In the genomic region with DNA sequence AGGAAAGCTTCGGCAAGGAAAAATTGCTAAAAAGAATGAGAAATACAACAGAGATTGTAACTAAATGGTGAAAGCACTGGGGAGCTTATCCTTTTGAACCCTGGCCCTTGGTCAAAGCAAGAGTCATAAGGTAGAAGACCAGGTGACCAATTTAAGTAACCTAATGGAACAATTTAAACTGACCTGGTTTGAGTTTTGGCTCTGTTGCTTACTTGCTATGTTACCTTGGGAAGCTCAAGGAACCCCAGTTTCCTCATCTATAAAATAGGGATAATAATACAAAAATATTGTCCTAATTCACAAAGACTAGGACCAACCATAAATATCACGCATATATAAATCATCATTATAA, we compare ENCODE assay signal across 25 cellular contexts. TPM values are rescaled to one million over a fixed set of nuclear protein-coding genes. Genes with fewer than 3 reads are reported as not detected.
"Had no signal": no experiment of that assay in that cellular context is flagged by ENCODE, and none has a peak within 500 bp of the region (broad histone marks: within the 10 kb centered on the region; RNA-seq: fewer than 3 reads in every experiment).

No MANE protein-coding gene starts in this region.

- H3K4me3 ChIP-seq: cardiac muscle cell, SK-N-MC had no signal

- H3K36me3 ChIP-seq: cardiac muscle cell had no signal

- H3K4me1 Mint-ChIP-seq: activated CD4-positive, alpha-beta T cell treated with anti-CD3 and anti-CD28 coated beads, Interleukin-2, amount 10 ng/mL, durations not matched to agents 7 days and 5 days had no signal

- H3K27ac ChIP-seq: cardiac muscle cell, SK-N-MC had no signal

- H3K9me3 Mint-ChIP-seq: activated CD4-positive, alpha-beta memory T cell treated with anti-CD3 and anti-CD28 coated beads for 36 hours; activated CD4-positive, alpha-beta T cell treated with anti-CD3 and anti-CD28 coated beads, Interleukin-2, amount 10 ng/mL, durations not matched to agents 7 days and 5 days; activated T-helper 1 cell treated with anti-CD3 and anti-CD28 coated beads, Interleukin-12 subunit alpha, Interleukin-12 subunit beta, Interleukin-2, Interleukin-4 antibody, amounts not matched to agents 30 ng/mL and 10 ng/mL and 1 ng/mL, durations not matched to agents 14 hours and 24 hours and 36 hours; brain; T-cell had no signal

- ATAC-seq: T-cell had no signal

- H3K4me3 Mint-ChIP-seq: activated CD4-positive, alpha-beta memory T cell treated with anti-CD3 and anti-CD28 coated beads for 36 hours; activated CD4-positive, alpha-beta T cell treated with anti-CD3 and anti-CD28 coated beads, Interleukin-2, amount 10 ng/mL, durations not matched to agents 7 days and 5 days; activated naive CD8-positive, alpha-beta T cell; activated T-helper 1 cell treated with anti-CD3 and anti-CD28 coated beads, Interleukin-12 subunit alpha, Interleukin-12 subunit beta, Interleukin-2, Interleukin-4 antibody, amounts not matched to agents 30 ng/mL and 10 ng/mL and 1 ng/mL, durations not matched to agents 14 hours and 24 hours and 36 hours; brain; T-cell had no signal

- DNase-seq: activated CD4-positive, alpha-beta T cell treated with anti-CD3 and anti-CD28 coated beads, Interleukin-2, amount 10 ng/mL, durations not matched to agents 7 days and 5 days; activated CD4-positive, CD25-positive, alpha-beta regulatory T cell; activated CD8-positive, alpha-beta memory T cell treated with anti-CD3 and anti-CD28 coated beads for 24 hours; activated effector memory CD4-positive, alpha-beta T cell treated with anti-CD3 and anti-CD28 coated beads, Interleukin-2, amount 50 U/mL, for 16 hours; activated naive CD4-positive, alpha-beta T cell treated with Interleukin-2 at 50 U/mL for 16 hours; amygdala; Kasumi-1; KBM-7; NCI-H1105 treated with DMSO at 0.1 percent for 48 hours; NCI-H1436 treated with DMSO at 0.1 percent for 48 hours; NCI-H187 treated with DMSO at 0.1 percent for 48 hours; NCI-H2081 treated with DMSO at 0.1 percent for 48 hours; NCI-H446; NCI-H524 treated with DMSO at 0.1 percent for 48 hours; T-cell; T1000 had no signal

- H3K27me3 Mint-ChIP-seq: activated CD4-positive, alpha-beta memory T cell treated with anti-CD3 and anti-CD28 coated beads for 36 hours; activated CD4-positive, alpha-beta T cell treated with anti-CD3 and anti-CD28 coated beads, Interleukin-2, amount 10 ng/mL, durations not matched to agents 7 days and 5 days; activated naive CD8-positive, alpha-beta T cell; T-cell had no signal

- H3K27ac Mint-ChIP-seq: activated CD4-positive, alpha-beta T cell treated with anti-CD3 and anti-CD28 coated beads, Interleukin-2, amount 10 ng/mL, durations not matched to agents 7 days and 5 days; activated naive CD8-positive, alpha-beta T cell; activated T-helper 1 cell treated with anti-CD3 and anti-CD28 coated beads, Interleukin-12 subunit alpha, Interleukin-12 subunit beta, Interleukin-2, Interleukin-4 antibody, amounts not matched to agents 30 ng/mL and 10 ng/mL and 1 ng/mL, durations not matched to agents 14 hours and 24 hours and 36 hours; T-cell had no signal

- H3K27me3 ChIP-seq: cardiac muscle cell had no signal

- H3K36me3 Mint-ChIP-seq: brain had no signal

RNA-seq across cellular contexts. Expression of a gene that starts 51.3 kb away (rescaled TPM):
- total RNA-seq: activated CD4-positive, alpha-beta T cell treated with anti-CD3 and anti-CD28 coated beads, Interleukin-2, amount 10 ng/mL, durations not matched to agents 7 days and 5 days; activated T-helper 1 cell treated with anti-CD3 and anti-CD28 coated beads, Interleukin-12 subunit alpha, Interleukin-12 subunit beta, Interleukin-2, Interleukin-4 antibody, amounts not matched to agents 30 ng/mL and 10 ng/mL and 1 ng/mL, durations not matched to agents 14 hours and 24 hours and 36 hours; astrocyte; cardiac muscle cell; OCI-LY7; RPMI7951 had no signal
- polyA plus RNA-seq: cardiac muscle cell had no signal

RNA-seq across cellular contexts. Expression of a gene that starts 57.8 kb away (rescaled TPM):
- total RNA-seq: RPMI7951 had no signal
- polyA plus RNA-seq: cardiac muscle cell had no signal
